8 cellular contexts compared by ENCODE assay signal in the genomic region with DNA sequence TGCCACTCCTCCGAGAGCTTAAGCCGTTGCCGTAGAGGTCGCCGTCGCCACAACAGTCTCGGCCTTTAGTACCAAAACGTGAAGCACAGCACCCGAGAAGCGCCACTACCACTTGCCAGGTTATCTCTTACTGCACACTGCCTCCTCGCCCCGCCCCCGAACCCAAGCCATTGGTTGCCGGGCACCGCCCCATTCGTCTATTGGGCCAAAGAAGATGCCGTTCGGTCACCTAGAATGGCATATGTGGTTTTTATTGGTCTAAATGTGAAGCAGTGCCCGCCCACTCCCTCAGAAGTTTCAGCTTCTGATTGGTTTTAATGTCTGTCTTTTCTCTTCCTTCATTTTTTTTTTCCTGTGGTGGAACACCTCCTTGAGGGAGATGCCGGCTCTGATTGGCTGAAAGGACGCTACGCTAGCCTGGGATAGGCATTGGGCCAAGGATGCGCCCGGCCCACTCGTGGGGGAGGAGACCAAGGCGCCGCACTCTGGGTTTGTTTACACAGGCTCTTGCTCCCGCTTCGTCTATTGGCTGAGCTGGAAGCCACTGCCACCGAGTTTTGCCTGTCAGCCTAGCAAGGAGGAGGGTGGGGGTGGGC. TPM values are rescaled to one million over a fixed set of nuclear protein-coding genes. Genes with fewer than 3 reads are reported as not detected.
A peak's percentile ranks its signal among the peaks of the same experiment; 100 is the strongest.
DNase-seq lines count a peak whose midpoint lies in the region; ATAC-seq and TF ChIP-seq lines count a peak whose summit lies in the region.

A gene with protein sequence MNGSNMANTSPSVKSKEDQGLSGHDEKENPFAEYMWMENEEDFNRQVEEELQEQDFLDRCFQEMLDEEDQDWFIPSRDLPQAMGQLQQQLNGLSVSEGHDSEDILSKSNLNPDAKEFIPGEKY (minus strand): TSS at position 139 of the 596 bp plus-strand sequence. CDS start 24,514 bp downstream, outside the sequence.

- H3K36me3 Mint-ChIP-seq in activated CD4-positive, alpha-beta T cell treated with anti-CD3 and anti-CD28 coated beads for 36 hours (ENCODE audit: low read depth) = no peaks in the 10 kb centered on the region

- H3K27ac Mint-ChIP-seq in activated CD4-positive, alpha-beta T cell treated with anti-CD3 and anti-CD28 coated beads for 36 hours = peak within 1 kb of the TSS; percentile 85

- H3K9me3 Mint-ChIP-seq in activated CD4-positive, alpha-beta T cell treated with anti-CD3 and anti-CD28 coated beads for 36 hours (ENCODE audit: low read depth) = no peaks in the 10 kb centered on the region

- H3K27ac ChIP-seq in cingulate gyrus (ENCODE audit: low read depth, low read length) = peak within 1 kb of the TSS; percentile 79

- peak within 1 kb of the TSS; percentile 50 for H3K4me3 ChIP-seq in kidney epithelial cell (ENCODE audit: low read depth, low read length)

- TF ChIP-seq CTCF in AG09319 (IDR thresholded peaks at IDR 0.05; ENCODE audit: low read depth, low read length) = no peak
- TF ChIP-seq CTCF in kidney epithelial cell (IDR thresholded peaks at IDR 0.05; ENCODE audit: insufficient read depth, low read length, poor library complexity, severe bottlenecking) = no peak

- H3K27me3 ChIP-seq in kidney epithelial cell (ENCODE audit: control insufficient read depth, insufficient read depth, low read length) = no peaks in the 10 kb centered on the region

- H3K36me3 ChIP-seq in kidney epithelial cell (ENCODE audit: control insufficient read depth, insufficient read depth, low read length) = no peaks in the 10 kb centered on the region

- CTCF ChIA-PET in activated CD4-positive, alpha-beta T cell treated with anti-CD3 and anti-CD28 coated beads for 36 hours (lab: Charles Lee) = interaction anchor here (0.6 to 1.5 kb wide), 5 partner anchors 13 to 226 kb away, joined by 3 to 7 read pairs (median 4); no protein-coding TSS in a partner anchor

- peak within 1 kb of the TSS; percentile 94 for H3K4me3 Mint-ChIP-seq in activated CD4-positive, alpha-beta T cell treated with anti-CD3 and anti-CD28 coated beads for 36 hours

- POLR2A ChIA-PET in activated CD4-positive, alpha-beta T cell treated with anti-CD3 and anti-CD28 coated beads for 36 hours (lab: Charles Lee) = interaction anchor here (0.6 to 1.5 kb wide), 7 partner anchors 9 to 452 kb away, joined by 3 to 6 read pairs (median 3); a partner anchor contains a TSS

- peaks cover 15% of the 10 kb centered on the region for H3K4me1 Mint-ChIP-seq in activated CD4-positive, alpha-beta T cell treated with anti-CD3 and anti-CD28 coated beads for 36 hours

- intact Hi-C loops in activated CD4-positive, alpha-beta T cell treated with anti-CD3 and anti-CD28 coated beads for 36 hours (cut with DNase I, micrococcal nuclease) = loop anchor here (1.0 to 10.0 kb wide), 10 partner anchors 49 to 1844 kb away; a partner anchor contains a TSS

- ATAC-seq in GM19035 (IDR thresholded peaks at IDR 0.05; ENCODE audit: unreplicated experiment) (peak; percentile 96), HG03342 (IDR thresholded peaks at IDR 0.05; ENCODE audit: unreplicated experiment) (peak; percentile 94)
- ATAC-seq in activated CD4-positive, alpha-beta T cell treated with anti-CD3 and anti-CD28 coated beads for 36 hours = peak; percentile 97

- DNase-seq in AG09319 (ENCODE audit: extremely low read depth, low read depth) (peak; percentile 96), NCI-H446 treated with DMSO at 0.1 percent for 48 hours (lab: John Stamatoyannopoulos, UW) (peak; percentile 98), kidney epithelial cell (ENCODE audit: low read depth) (peak; percentile 98)
- DNase-seq in activated CD4-positive, alpha-beta T cell treated with anti-CD3 and anti-CD28 coated beads for 36 hours = peak; percentile 99
- peak; percentile 99 for DNase-seq in stimulated activated CD4-positive, alpha-beta T cell treated with anti-CD3 and anti-CD28 coated beads, Interleukin-15, amount 100 ng/mL, for 24 hours

- peaks cover 5% of the 10 kb centered on the region for H3K27me3 Mint-ChIP-seq in activated CD4-positive, alpha-beta T cell treated with anti-CD3 and anti-CD28 coated beads for 36 hours

RNA-seq across cellular contexts. Expression of the gene that starts here (rescaled TPM):
- 1 to 10 TPM; 2.3 to 3.0 TPM for total RNA-seq in activated CD4-positive, alpha-beta T cell treated with anti-CD3 and anti-CD28 coated beads for 36 hours
- 1.9 and 2.9 TPM in 2 replicates for total RNA-seq in kidney epithelial cell

Comparison
In these comparisons a context has a peak if more than half of its experiments do, and no peak if none do; other contexts are left out.
1. Peak in every context shown above with its lines: DNase-seq, ATAC-seq, H3K4me3 ChIP-seq and H3K27ac ChIP-seq.